In genomic region chr14:91573894-91574837, GRCh38 we compare ENCODE assay signal across 8 cellular contexts.
A peak's percentile ranks its signal among the peaks of the same experiment; 100 is the strongest.
DNase-seq lines count a peak whose midpoint lies in the region; ATAC-seq and TF ChIP-seq lines count a peak whose summit lies in the region.

No MANE protein-coding gene starts in this region.

- no peak overlapping the region for H3K27ac ChIP-seq in brain microvascular endothelial cell

- no peak for ATAC-seq in HG03095 (IDR thresholded peaks at IDR 0.05; ENCODE audit: unreplicated experiment)

- peak; percentile 67 for DNase-seq in GM13976 (ENCODE audit: low spot score)
- peak; percentile 3 for DNase-seq in NCI-H1048 (lab: John Stamatoyannopoulos, UW)
- DNase-seq in brain microvascular endothelial cell: peak; percentile 31
- peak; percentile 22 for DNase-seq in iris pigment epithelial cell (ENCODE audit: low read depth)
- peak; percentile 82 to 93 for DNase-seq in stimulated activated CD4-positive, alpha-beta T cell treated with anti-CD3 and anti-CD28 coated beads, Interleukin-12 subunit alpha, Interleukin-12 subunit beta, amount 100 ng/mL, for 24 hours (ENCODE audit: low read depth in 2 of 2)
- DNase-seq in SKM-1 (lab: John Stamatoyannopoulos, UW; ENCODE audit: unreplicated experiment): no peak

- no peaks in the 10 kb centered on the region for H3K27me3 ChIP-seq in brain microvascular endothelial cell (replicated peaks)

- peak overlapping the region; percentile 37 for H3K4me3 ChIP-seq in WI38 (ENCODE audit: low read depth, low read length)
- peak overlapping the region; percentile 40 for H3K4me3 ChIP-seq in brain microvascular endothelial cell (ENCODE audit: low read depth, low read length)

- H3K36me3 ChIP-seq in brain microvascular endothelial cell (replicated peaks): no peaks in the 10 kb centered on the region

- TF ChIP-seq CTCF in GM13976 (IDR thresholded peaks at IDR 0.05; ENCODE audit: borderline replicate concordance, control extremely low read depth, extremely low read depth, insufficient read depth, missing control alignments) (no peak), WI38 (IDR thresholded peaks at IDR 0.05; ENCODE audit: low read depth, low read length) (no peak), brain microvascular endothelial cell (IDR thresholded peaks at IDR 0.05; ENCODE audit: low read depth, low read length, missing control alignments) (peak; percentile 8)

- in situ Hi-C loops in GM13976 (cut with MboI; ENCODE audit: low sequenced_read_pairs, unreplicated experiment): no loop called here
- in situ Hi-C loops in brain microvascular endothelial cell (cut with HindIII; ENCODE audit: low pct_ligation_motif_present, low sequenced_read_pairs): no loop called here
